ENCODE assay signal across 9 cellular contexts in genomic region chr6:158002249-158002950, GRCh38. TPM values are rescaled to one million over a fixed set of nuclear protein-coding genes. Genes with fewer than 3 reads are reported as not detected.
DNase-seq lines count a peak whose midpoint lies in the region; TF ChIP-seq lines count a peak whose summit lies in the region.
"Had no signal": no experiment of that assay in that cellular context is flagged by ENCODE, and none has a peak within 500 bp of the region (broad histone marks: within the 10 kb centered on the region; RNA-seq: fewer than 3 reads in every experiment).

No MANE protein-coding gene starts in this region.

- POLR2A ChIA-PET in HEK293T (lab: Yijun Ruan, JAX): no interaction called here

- intact Hi-C loops in left ventricle myocardium inferior (cut with micrococcal nuclease): no loop called here

- CTCF ChIA-PET in HEK293T (lab: Yijun Ruan, JAX): interaction anchor here (1.1 kb wide), 1 partner anchor 24 kb away, joined by 3 read pairs; no protein-coding TSS in a partner anchor

- TF ChIP-seq CTCF in VCaP (conservative IDR thresholded peaks at IDR 0.05) (no peak), left ventricle myocardium inferior (IDR thresholded peaks at IDR 0.05; ENCODE audit: borderline replicate concordance) (no peak)

- H3K9me3 ChIP-seq in left ventricle myocardium inferior (replicated peaks): no peaks in the 10 kb centered on the region
- H3K9me3 ChIP-seq in skeletal muscle satellite cell (replicated peaks; ENCODE audit: low read length): no peaks in the 10 kb centered on the region

- H3K4me2 ChIP-seq in skeletal muscle satellite cell (ENCODE audit: low read length): peak overlapping the region; percentile 66

- H3K27me3 ChIP-seq in left ventricle myocardium inferior (ENCODE audit: low read depth) (no peaks in the 10 kb centered on the region), skeletal muscle satellite cell (ENCODE audit: control insufficient read depth, insufficient read depth, low read length) (no peaks in the 10 kb centered on the region)

- DNase-seq in DMS53 (lab: John Stamatoyannopoulos, UW) (peak; percentile 52), left ventricle myocardium inferior (peak; percentile 9), COR-L47 (lab: John Stamatoyannopoulos, UW) (no peak), SK-N-DZ (ENCODE audit: low spot score) (no peak), HEK293T (ENCODE audit: extremely low spot score) (no peak), NCI-H1092 (lab: John Stamatoyannopoulos, UW) (no peak)
- DNase-seq: NCI-H1436 had no signal

- H3K4me1 ChIP-seq in left ventricle myocardium inferior (peaks cover 70% of the 10 kb centered on the region), skeletal muscle satellite cell (ENCODE audit: control insufficient read depth, insufficient read depth, low read length) (peaks cover 29% of the 10 kb centered on the region)

- H3K4me3 ChIP-seq in left ventricle myocardium inferior (peak overlapping the region; percentile 11), skeletal muscle satellite cell (ENCODE audit: low read length) (no peak overlapping the region)

- H3K27ac ChIP-seq in VCaP (peak overlapping the region; percentile 83), left ventricle myocardium inferior (replicated peaks) (peak overlapping the region; percentile 89)

- H3K36me3 ChIP-seq in left ventricle myocardium inferior (no peaks in the 10 kb centered on the region), skeletal muscle satellite cell (ENCODE audit: insufficient read depth, low read length) (peaks cover 6% of the 10 kb centered on the region)

- H3K9ac ChIP-seq in skeletal muscle satellite cell (ENCODE audit: low read depth, low read length): peak overlapping the region; percentile 72

TF ChIP-seq in HEK293T, 16 proteins besides CTCF, POLR2A, EP300 and RAD21:
- TF ChIP-seq ARNT (IDR thresholded peaks at IDR 0.05): no peak
- no peak for TF ChIP-seq FOXM1 (IDR thresholded peaks at IDR 0.05; ENCODE audit: borderline replicate concordance)

RNA-seq across cellular contexts. Expression of gene SYNJ2, which starts 20.7 kb away (rescaled TPM):
- total RNA-seq in left ventricle myocardium inferior: 12.3 TPM
- 23.6 and 32.5 TPM in 2 replicates for total RNA-seq in skeletal muscle satellite cell (2012; rRNA removed)
- polyA plus RNA-seq in SK-N-DZ (2014; cell fraction: cytosol; rRNA removed): 0.82 and 1.5 TPM in 2 replicates
- polyA plus RNA-seq in SK-N-DZ (2014; cell fraction: nucleus; rRNA removed): 0.77 and 1.4 TPM in 2 replicates

Comparison
In these comparisons a context has a peak if more than half of its experiments do, and no peak if none do; other contexts are left out.
1. DNase-seq: peak in DMS53 (single experiment) and left ventricle myocardium inferior (single experiment); none in COR-L47 (single experiment), SK-N-DZ (single experiment), HEK293T (single experiment) and NCI-H1092 (single experiment).